Comparison of ENCODE assay signal across 1 cellular context in the genomic region with DNA sequence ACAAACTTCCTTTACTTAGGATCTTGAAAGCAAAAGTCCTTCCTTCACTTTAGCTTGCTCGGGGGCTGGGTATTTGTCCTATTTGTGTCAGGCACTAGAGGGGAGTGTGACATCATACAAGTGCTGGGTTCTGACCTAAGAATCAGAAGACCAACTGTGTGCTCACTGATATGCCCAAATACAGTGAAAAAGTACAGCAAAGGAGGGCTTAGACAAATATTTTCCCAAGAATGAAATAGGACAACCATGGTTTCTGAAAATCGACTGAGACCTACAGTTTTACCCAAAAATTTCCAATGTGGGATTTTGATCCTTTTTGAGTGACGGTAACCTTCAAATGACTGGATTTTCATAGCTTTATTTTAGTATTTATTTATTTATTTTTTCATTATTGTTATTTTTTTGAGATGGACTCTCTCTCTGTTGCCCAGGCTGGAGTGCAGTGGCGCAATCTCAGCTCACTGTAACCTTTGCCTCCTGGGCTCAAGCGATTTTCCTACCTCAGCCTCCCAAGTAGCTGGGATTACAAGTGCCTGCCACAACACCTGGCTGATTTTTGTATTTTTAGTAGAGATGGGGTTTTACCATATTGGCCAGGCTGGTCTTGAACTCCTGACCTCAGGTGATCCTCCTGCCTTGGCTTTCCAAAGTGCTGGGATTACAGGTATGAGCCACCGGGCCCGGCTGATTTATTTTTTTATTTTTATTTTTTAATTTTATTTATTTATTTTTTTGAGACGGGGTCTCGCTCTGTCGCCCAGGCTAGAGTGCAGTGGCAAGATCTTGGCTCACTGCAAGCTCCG.
TF ChIP-seq lines count a peak whose summit lies in the region.
"Not testable (repeated sequence)": the region's sequence is repeated elsewhere in the genome, so short reads cannot be mapped to it uniquely, and the experiment has no call there.

No MANE protein-coding gene starts in this region.

TF ChIP-seq in HepG2, 621 proteins besides CTCF, POLR2A, EP300 and RAD21 (continued from another document and continues in another):
- TF ChIP-seq, protein P1, sequence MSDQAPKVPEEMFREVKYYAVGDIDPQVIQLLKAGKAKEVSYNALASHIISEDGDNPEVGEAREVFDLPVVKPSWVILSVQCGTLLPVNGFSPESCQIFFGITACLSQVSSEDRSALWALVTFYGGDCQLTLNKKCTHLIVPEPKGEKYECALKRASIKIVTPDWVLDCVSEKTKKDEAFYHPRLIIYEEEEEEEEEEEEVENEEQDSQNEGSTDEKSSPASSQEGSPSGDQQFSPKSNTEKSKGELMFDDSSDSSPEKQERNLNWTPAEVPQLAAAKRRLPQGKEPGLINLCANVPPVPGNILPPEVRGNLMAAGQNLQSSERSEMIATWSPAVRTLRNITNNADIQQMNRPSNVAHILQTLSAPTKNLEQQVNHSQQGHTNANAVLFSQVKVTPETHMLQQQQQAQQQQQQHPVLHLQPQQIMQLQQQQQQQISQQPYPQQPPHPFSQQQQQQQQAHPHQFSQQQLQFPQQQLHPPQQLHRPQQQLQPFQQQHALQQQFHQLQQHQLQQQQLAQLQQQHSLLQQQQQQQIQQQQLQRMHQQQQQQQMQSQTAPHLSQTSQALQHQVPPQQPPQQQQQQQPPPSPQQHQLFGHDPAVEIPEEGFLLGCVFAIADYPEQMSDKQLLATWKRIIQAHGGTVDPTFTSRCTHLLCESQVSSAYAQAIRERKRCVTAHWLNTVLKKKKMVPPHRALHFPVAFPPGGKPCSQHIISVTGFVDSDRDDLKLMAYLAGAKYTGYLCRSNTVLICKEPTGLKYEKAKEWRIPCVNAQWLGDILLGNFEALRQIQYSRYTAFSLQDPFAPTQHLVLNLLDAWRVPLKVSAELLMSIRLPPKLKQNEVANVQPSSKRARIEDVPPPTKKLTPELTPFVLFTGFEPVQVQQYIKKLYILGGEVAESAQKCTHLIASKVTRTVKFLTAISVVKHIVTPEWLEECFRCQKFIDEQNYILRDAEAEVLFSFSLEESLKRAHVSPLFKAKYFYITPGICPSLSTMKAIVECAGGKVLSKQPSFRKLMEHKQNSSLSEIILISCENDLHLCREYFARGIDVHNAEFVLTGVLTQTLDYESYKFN (CRISPR knock-in tag; conservative IDR thresholded peaks at IDR 0.05) = peak; percentile 41
- peak; percentile 46; the same call in 1 of the 2 replicates for TF ChIP-seq KMT2A (CRISPR knock-in tag; IDR thresholded peaks at IDR 0.05)
- TF ChIP-seq ZNF878 (CRISPR knock-in tag; IDR thresholded peaks at IDR 0.05) = peak; percentile 56; the same call in 1 of the 2 replicates
- TF ChIP-seq ZNF7 (CRISPR knock-in tag; IDR thresholded peaks at IDR 0.05) = peak; percentile 78
- TF ChIP-seq CEBPB (IDR thresholded peaks at IDR 0.05; ENCODE audit: borderline replicate concordance, low read depth, low read length) = peak; percentile 74; the same call in 1 of the 2 replicates
- peak; percentile 76; the same call in 1 of the 2 replicates for TF ChIP-seq SMARCC2 (IDR thresholded peaks at IDR 0.05)
- TF ChIP-seq ZNF460 (CRISPR knock-in tag; IDR thresholded peaks at IDR 0.05; ENCODE audit: borderline replicate concordance) = peak; percentile 71; the same call in 1 of the 2 replicates
- TF ChIP-seq, protein P2, sequence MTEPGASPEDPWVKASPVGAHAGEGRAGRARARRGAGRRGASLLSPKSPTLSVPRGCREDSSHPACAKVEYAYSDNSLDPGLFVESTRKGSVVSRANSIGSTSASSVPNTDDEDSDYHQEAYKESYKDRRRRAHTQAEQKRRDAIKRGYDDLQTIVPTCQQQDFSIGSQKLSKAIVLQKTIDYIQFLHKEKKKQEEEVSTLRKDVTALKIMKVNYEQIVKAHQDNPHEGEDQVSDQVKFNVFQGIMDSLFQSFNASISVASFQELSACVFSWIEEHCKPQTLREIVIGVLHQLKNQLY (CRISPR knock-in tag; IDR thresholded peaks at IDR 0.05) = 0 out of 2 replicates have a peak, but pooled peaks have one; percentile 16
- peak; percentile 18; the same call in 1 of the 2 replicates for TF ChIP-seq ZNF274 (CRISPR knock-in tag; IDR thresholded peaks at IDR 0.05)
- peak; percentile 51; the same call in 1 of the 2 replicates for TF ChIP-seq KDM2A (CRISPR knock-in tag; IDR thresholded peaks at IDR 0.05; ENCODE audit: borderline replicate concordance, low read depth)
- 0 out of 2 replicates have a peak, but pooled peaks have one; percentile 54 for TF ChIP-seq ISX (CRISPR knock-in tag; conservative IDR thresholded peaks at IDR 0.05)
- TF ChIP-seq TAF1 (CRISPR knock-in tag; IDR thresholded peaks at IDR 0.05) = 0 out of 2 replicates have a peak, but pooled peaks have one; percentile 8
- peak; percentile 88; the same call in 1 of the 2 replicates for TF ChIP-seq SMC3 (IDR thresholded peaks at IDR 0.05; ENCODE audit: low read length)
- peak; percentile 61 for TF ChIP-seq POGZ (CRISPR knock-in tag; IDR thresholded peaks at IDR 0.05)
- 0 out of 2 replicates have a peak, but pooled peaks have one; percentile 8 for TF ChIP-seq MAF1 (CRISPR knock-in tag; IDR thresholded peaks at IDR 0.05; ENCODE audit: borderline replicate concordance)
- TF ChIP-seq, protein P3, sequence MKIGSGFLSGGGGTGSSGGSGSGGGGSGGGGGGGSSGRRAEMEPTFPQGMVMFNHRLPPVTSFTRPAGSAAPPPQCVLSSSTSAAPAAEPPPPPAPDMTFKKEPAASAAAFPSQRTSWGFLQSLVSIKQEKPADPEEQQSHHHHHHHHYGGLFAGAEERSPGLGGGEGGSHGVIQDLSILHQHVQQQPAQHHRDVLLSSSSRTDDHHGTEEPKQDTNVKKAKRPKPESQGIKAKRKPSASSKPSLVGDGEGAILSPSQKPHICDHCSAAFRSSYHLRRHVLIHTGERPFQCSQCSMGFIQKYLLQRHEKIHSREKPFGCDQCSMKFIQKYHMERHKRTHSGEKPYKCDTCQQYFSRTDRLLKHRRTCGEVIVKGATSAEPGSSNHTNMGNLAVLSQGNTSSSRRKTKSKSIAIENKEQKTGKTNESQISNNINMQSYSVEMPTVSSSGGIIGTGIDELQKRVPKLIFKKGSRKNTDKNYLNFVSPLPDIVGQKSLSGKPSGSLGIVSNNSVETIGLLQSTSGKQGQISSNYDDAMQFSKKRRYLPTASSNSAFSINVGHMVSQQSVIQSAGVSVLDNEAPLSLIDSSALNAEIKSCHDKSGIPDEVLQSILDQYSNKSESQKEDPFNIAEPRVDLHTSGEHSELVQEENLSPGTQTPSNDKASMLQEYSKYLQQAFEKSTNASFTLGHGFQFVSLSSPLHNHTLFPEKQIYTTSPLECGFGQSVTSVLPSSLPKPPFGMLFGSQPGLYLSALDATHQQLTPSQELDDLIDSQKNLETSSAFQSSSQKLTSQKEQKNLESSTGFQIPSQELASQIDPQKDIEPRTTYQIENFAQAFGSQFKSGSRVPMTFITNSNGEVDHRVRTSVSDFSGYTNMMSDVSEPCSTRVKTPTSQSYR (CRISPR knock-in tag; IDR thresholded peaks at IDR 0.05; ENCODE audit: borderline replicate concordance) = 0 out of 2 replicates have a peak, but pooled peaks have one; percentile 12
- peak; percentile 36 to 51; a peak in 2 of 4 replicates for TF ChIP-seq NR2F1 (CRISPR knock-in tag; IDR thresholded peaks at IDR 0.05)
- TF ChIP-seq CEBPG (CRISPR knock-in tag; IDR thresholded peaks at IDR 0.05) = peak; percentile 91
- peak; percentile 73 for TF ChIP-seq THAP11 (CRISPR knock-in tag; IDR thresholded peaks at IDR 0.05)
- peak; percentile 56; the same call in 1 of the 2 replicates for TF ChIP-seq ZNF335 (CRISPR knock-in tag; IDR thresholded peaks at IDR 0.05)
- TF ChIP-seq ZKSCAN1 (IDR thresholded peaks at IDR 0.05; ENCODE audit: low read length) = peak; percentile 98
- peak; percentile 77; the same call in 1 of the 2 replicates for TF ChIP-seq AHR (CRISPR knock-in tag; IDR thresholded peaks at IDR 0.05)
- not testable (repeated sequence) for TF ChIP-seq MAZ (IDR thresholded peaks at IDR 0.05; ENCODE audit: borderline replicate concordance, low read depth, low read length)
- TF ChIP-seq MAZ (CRISPR knock-in tag; IDR thresholded peaks at IDR 0.05; ENCODE audit: low read depth) = peak; percentile 58; the same call in 1 of the 2 replicates
- TF ChIP-seq LCORL (IDR thresholded peaks at IDR 0.05) = peak; percentile 80
- peak; percentile 90 for TF ChIP-seq LCORL (CRISPR knock-in tag; IDR thresholded peaks at IDR 0.05)
- TF ChIP-seq ZNF446 (CRISPR knock-in tag; IDR thresholded peaks at IDR 0.05) = 0 out of 2 replicates have a peak, but pooled peaks have one; percentile 13
- TF ChIP-seq, protein P4, sequence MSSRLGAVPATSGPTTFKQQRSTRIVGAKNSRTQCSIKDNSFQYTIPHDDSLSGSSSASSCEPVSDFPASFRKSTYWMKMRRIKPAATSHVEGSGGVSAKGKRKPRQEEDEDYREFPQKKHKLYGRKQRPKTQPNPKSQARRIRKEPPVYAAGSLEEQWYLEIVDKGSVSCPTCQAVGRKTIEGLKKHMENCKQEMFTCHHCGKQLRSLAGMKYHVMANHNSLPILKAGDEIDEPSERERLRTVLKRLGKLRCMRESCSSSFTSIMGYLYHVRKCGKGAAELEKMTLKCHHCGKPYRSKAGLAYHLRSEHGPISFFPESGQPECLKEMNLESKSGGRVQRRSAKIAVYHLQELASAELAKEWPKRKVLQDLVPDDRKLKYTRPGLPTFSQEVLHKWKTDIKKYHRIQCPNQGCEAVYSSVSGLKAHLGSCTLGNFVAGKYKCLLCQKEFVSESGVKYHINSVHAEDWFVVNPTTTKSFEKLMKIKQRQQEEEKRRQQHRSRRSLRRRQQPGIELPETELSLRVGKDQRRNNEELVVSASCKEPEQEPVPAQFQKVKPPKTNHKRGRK (CRISPR knock-in tag; IDR thresholded peaks at IDR 0.05) = 0 out of 2 replicates have a peak, but pooled peaks have one; percentile 44
- peak; percentile 33 for TF ChIP-seq JARID2 (CRISPR knock-in tag; IDR thresholded peaks at IDR 0.05; ENCODE audit: insufficient replicate concordance)
- TF ChIP-seq, protein P5, sequence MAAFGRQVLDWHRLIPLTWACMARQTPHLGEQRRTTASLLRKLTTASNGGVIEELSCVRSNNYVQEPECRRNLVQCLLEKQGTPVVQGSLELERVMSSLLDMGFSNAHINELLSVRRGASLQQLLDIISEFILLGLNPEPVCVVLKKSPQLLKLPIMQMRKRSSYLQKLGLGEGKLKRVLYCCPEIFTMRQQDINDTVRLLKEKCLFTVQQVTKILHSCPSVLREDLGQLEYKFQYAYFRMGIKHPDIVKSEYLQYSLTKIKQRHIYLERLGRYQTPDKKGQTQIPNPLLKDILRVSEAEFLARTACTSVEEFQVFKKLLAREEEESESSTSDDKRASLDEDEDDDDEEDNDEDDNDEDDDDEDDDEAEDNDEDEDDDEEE (CRISPR knock-in tag; IDR thresholded peaks at IDR 0.05) = peak; percentile 81; the same call in 1 of the 2 replicates
- TF ChIP-seq HOXD1 (CRISPR knock-in tag; IDR thresholded peaks at IDR 0.05) = peak; percentile 67
- TF ChIP-seq NBN (conservative IDR thresholded peaks at IDR 0.05) = 0 out of 2 replicates have a peak, but pooled peaks have one; percentile 11
- TF ChIP-seq, protein P6, sequence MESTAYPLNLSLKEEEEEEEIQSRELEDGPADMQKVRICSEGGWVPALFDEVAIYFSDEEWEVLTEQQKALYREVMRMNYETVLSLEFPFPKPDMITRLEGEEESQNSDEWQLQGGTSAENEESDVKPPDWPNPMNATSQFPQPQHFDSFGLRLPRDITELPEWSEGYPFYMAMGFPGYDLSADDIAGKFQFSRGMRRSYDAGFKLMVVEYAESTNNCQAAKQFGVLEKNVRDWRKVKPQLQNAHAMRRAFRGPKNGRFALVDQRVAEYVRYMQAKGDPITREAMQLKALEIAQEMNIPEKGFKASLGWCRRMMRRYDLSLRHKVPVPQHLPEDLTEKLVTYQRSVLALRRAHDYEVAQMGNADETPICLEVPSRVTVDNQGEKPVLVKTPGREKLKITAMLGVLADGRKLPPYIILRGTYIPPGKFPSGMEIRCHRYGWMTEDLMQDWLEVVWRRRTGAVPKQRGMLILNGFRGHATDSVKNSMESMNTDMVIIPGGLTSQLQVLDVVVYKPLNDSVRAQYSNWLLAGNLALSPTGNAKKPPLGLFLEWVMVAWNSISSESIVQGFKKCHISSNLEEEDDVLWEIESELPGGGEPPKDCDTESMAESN (CRISPR knock-in tag; conservative IDR thresholded peaks at IDR 0.05) = peak; percentile 35; the same call in 1 of the 2 replicates
- TF ChIP-seq ZNF124 (CRISPR knock-in tag; IDR thresholded peaks at IDR 0.05) = 0 out of 2 replicates have a peak, but pooled peaks have one; percentile 61
- TF ChIP-seq YEATS4 (CRISPR knock-in tag; IDR thresholded peaks at IDR 0.05; ENCODE audit: borderline replicate concordance) = peak; percentile 37
- TF ChIP-seq KAT8 (CRISPR knock-in tag; IDR thresholded peaks at IDR 0.05) = peak; percentile 71; the same call in 1 of the 2 replicates
- peak; percentile 67; the same call in 1 of the 2 replicates for TF ChIP-seq ERF (CRISPR knock-in tag; IDR thresholded peaks at IDR 0.05)
- 0 out of 2 replicates have a peak, but pooled peaks have one; percentile 72 for TF ChIP-seq KLF6 (CRISPR knock-in tag; IDR thresholded peaks at IDR 0.05)
- TF ChIP-seq ZBTB8A (CRISPR knock-in tag; IDR thresholded peaks at IDR 0.05; ENCODE audit: borderline replicate concordance, low read depth) = 0 out of 2 replicates have a peak, but pooled peaks have one; percentile 55
- TF ChIP-seq IRF2 (CRISPR knock-in tag; IDR thresholded peaks at IDR 0.05) = peak; percentile 83
- TF ChIP-seq ZNF331 (CRISPR knock-in tag; IDR thresholded peaks at IDR 0.05) = peak; percentile 79; the same call in 1 of the 2 replicates
- TF ChIP-seq MEF2D (CRISPR knock-in tag; IDR thresholded peaks at IDR 0.05) = peak; percentile 77; the same call in 1 of the 2 replicates
- TF ChIP-seq ADNP (CRISPR knock-in tag; IDR thresholded peaks at IDR 0.05) = peak; percentile 37; the same call in 1 of the 2 replicates
- TF ChIP-seq, protein P7, sequence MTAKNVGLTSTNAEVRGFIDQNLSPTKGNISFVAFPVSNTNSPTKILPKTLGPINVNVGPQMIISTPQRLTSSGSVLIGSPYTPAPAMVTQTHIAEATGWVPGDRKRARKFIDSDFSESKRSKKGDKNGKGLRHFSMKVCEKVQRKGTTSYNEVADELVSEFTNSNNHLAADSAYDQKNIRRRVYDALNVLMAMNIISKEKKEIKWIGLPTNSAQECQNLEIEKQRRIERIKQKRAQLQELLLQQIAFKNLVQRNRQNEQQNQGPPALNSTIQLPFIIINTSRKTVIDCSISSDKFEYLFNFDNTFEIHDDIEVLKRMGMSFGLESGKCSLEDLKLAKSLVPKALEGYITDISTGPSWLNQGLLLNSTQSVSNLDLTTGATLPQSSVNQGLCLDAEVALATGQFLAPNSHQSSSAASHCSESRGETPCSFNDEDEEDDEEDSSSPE (CRISPR knock-in tag; IDR thresholded peaks at IDR 0.05) = peak; percentile 34; the same call in 1 of the 2 replicates
- 0 out of 2 replicates have a peak, but pooled peaks have one; percentile 32 for TF ChIP-seq SMAD1 (CRISPR knock-in tag; IDR thresholded peaks at IDR 0.05; ENCODE audit: borderline replicate concordance, low read depth)
- TF ChIP-seq, protein P8, sequence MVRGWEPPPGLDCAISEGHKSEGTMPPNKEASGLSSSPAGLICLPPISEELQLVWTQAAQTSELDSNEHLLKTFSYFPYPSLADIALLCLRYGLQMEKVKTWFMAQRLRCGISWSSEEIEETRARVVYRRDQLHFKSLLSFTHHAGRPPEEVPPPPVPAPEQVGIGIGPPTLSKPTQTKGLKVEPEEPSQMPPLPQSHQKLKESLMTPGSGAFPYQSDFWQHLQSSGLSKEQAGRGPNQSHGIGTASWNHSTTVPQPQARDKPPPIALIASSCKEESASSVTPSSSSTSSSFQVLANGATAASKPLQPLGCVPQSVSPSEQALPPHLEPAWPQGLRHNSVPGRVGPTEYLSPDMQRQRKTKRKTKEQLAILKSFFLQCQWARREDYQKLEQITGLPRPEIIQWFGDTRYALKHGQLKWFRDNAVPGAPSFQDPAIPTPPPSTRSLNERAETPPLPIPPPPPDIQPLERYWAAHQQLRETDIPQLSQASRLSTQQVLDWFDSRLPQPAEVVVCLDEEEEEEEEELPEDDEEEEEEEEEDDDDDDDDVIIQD (CRISPR knock-in tag; IDR thresholded peaks at IDR 0.05; ENCODE audit: low read depth) = peak; percentile 77
